13 cellular contexts compared by ENCODE assay signal in genomic region chr4:23455482-23455881, GRCh38.
DNase-seq lines count a peak whose midpoint lies in the region; ATAC-seq and TF ChIP-seq lines count a peak whose summit lies in the region.
"Had no signal": no experiment of that assay in that cellular context is flagged by ENCODE, and none has a peak within 500 bp of the region (broad histone marks: within the 10 kb centered on the region; RNA-seq: fewer than 3 reads in every experiment).

No MANE protein-coding gene starts in this region.

- H3K4me3 ChIP-seq in ACC112 (ENCODE audit: low read depth, low read length) (no peak overlapping the region), colonic mucosa (no peak overlapping the region)

- CTCF ChIA-PET in activated CD4-positive, alpha-beta memory T cell treated with anti-CD3 and anti-CD28 coated beads for 36 hours (lab: Charles Lee), result no interaction called here

- no peaks in the 10 kb centered on the region for H3K9me3 Mint-ChIP-seq in activated CD4-positive, alpha-beta memory T cell treated with anti-CD3 and anti-CD28 coated beads for 36 hours

- no peak for TF ChIP-seq EP300 in Ishikawa (IDR thresholded peaks at IDR 0.05; ENCODE audit: borderline replicate concordance)

- peak overlapping the region; percentile 59 for H2AFZ ChIP-seq in ACC112 (ENCODE audit: low read length, unreplicated experiment)

- no peaks in the 10 kb centered on the region for H3K27me3 Mint-ChIP-seq in activated CD4-positive, alpha-beta memory T cell treated with anti-CD3 and anti-CD28 coated beads for 36 hours
- H3K27me3 Mint-ChIP-seq: brain; IgD-negative memory B cell; stimulated activated naive CD8-positive, alpha-beta T cell treated with anti-CD3 and anti-CD28 coated beads, Interleukin-15, amount 100 ng/mL, for 72 hours had no signal

- H3K27me3 ChIP-seq in ACC112 (ENCODE audit: insufficient read depth, low read length) (no peaks in the 10 kb centered on the region), colonic mucosa (no peaks in the 10 kb centered on the region)

- no peak overlapping the region for H3K9ac ChIP-seq in colonic mucosa (ENCODE audit: low read depth in 2 of 2, low read length in 2 of 2)

- no peak overlapping the region for H3K4me3 Mint-ChIP-seq in activated CD4-positive, alpha-beta memory T cell treated with anti-CD3 and anti-CD28 coated beads for 36 hours
- H3K4me3 Mint-ChIP-seq: brain; IgD-negative memory B cell; stimulated activated naive CD8-positive, alpha-beta T cell treated with anti-CD3 and anti-CD28 coated beads, Interleukin-15, amount 100 ng/mL, for 72 hours had no signal

- TF ChIP-seq CTCF in colonic mucosa (IDR thresholded peaks at IDR 0.05), result no peak

- POLR2A ChIA-PET in activated CD4-positive, alpha-beta memory T cell treated with anti-CD3 and anti-CD28 coated beads for 36 hours (lab: Charles Lee), result no interaction called here

- H3K4me1 ChIP-seq in ACC112 (ENCODE audit: control insufficient read depth, insufficient read depth, low read length, unreplicated experiment), result no peaks in the 10 kb centered on the region
- no peaks in the 10 kb centered on the region for H3K4me1 ChIP-seq in colonic mucosa

- H3K36me3 ChIP-seq in ACC112 (ENCODE audit: insufficient read depth, low read length) (no peaks in the 10 kb centered on the region), colonic mucosa (no peaks in the 10 kb centered on the region)

- intact Hi-C loops in colonic mucosa (cut with DNase I), result no loop called here
- intact Hi-C loops in activated CD4-positive, alpha-beta memory T cell treated with anti-CD3 and anti-CD28 coated beads for 36 hours (cut with micrococcal nuclease), result no loop called here

- no peaks in the 10 kb centered on the region for H3K79me2 ChIP-seq in ACC112 (ENCODE audit: control insufficient read depth, insufficient read depth, low read length, unreplicated experiment)

- TF ChIP-seq RAD21 in Ishikawa (IDR thresholded peaks at IDR 0.05; ENCODE audit: low read depth), result peak; percentile 53

- H3K27ac Mint-ChIP-seq in activated CD4-positive, alpha-beta memory T cell treated with anti-CD3 and anti-CD28 coated beads for 36 hours, result no peak overlapping the region
- H3K27ac Mint-ChIP-seq: brain; IgD-negative memory B cell; stimulated activated naive CD8-positive, alpha-beta T cell treated with anti-CD3 and anti-CD28 coated beads, Interleukin-15, amount 100 ng/mL, for 72 hours had no signal

- DNase-seq in colonic mucosa (peak; percentile 28), left lobe of liver (ENCODE audit: low spot score) (no peak)
- no peak for DNase-seq in stimulated activated naive CD4-positive, alpha-beta T cell (lab: John Stamatoyannopoulos, UW)
- no peak for DNase-seq in activated CD4-positive, alpha-beta memory T cell treated with anti-CD3 and anti-CD28 coated beads for 36 hours
- no peak for DNase-seq in activated CD8-positive, alpha-beta memory T cell treated with anti-CD3 and anti-CD28 coated beads, Interleukin-2, amount 50 U/mL, for 48 hours
- DNase-seq: AML-193; NCI-H446; stimulated activated naive CD8-positive, alpha-beta T cell treated with anti-CD3 and anti-CD28 coated beads, Interleukin-15, amount 100 ng/mL, for 72 hours had no signal

- H3K9me3 ChIP-seq in colonic mucosa, result no peaks in the 10 kb centered on the region

- H3K36me3 Mint-ChIP-seq in activated CD4-positive, alpha-beta memory T cell treated with anti-CD3 and anti-CD28 coated beads for 36 hours, result no peaks in the 10 kb centered on the region
- H3K36me3 Mint-ChIP-seq: brain, IgD-negative memory B cell had no signal

- H3K27ac ChIP-seq in ACC112 (ENCODE audit: low read depth, low read length) (no peak overlapping the region), colonic mucosa (no peak overlapping the region)

- no peaks in the 10 kb centered on the region for H3K4me1 Mint-ChIP-seq in activated CD4-positive, alpha-beta memory T cell treated with anti-CD3 and anti-CD28 coated beads for 36 hours (ENCODE audit: low read depth)
- H3K4me1 Mint-ChIP-seq: IgD-negative memory B cell; stimulated activated naive CD8-positive, alpha-beta T cell treated with anti-CD3 and anti-CD28 coated beads, Interleukin-15, amount 100 ng/mL, for 72 hours had no signal

- ATAC-seq in left lobe of liver, result peak; percentile 98
- ATAC-seq in GM21447 (IDR thresholded peaks at IDR 0.05; ENCODE audit: unreplicated experiment), result no peak
- ATAC-seq: stimulated activated naive CD8-positive, alpha-beta T cell treated with anti-CD3 and anti-CD28 coated beads, Interleukin-15, amount 100 ng/mL, for 72 hours had no signal

TF ChIP-seq in Ishikawa, 13 proteins besides CTCF, POLR2A, EP300 and RAD21:
- TF ChIP-seq REST (IDR thresholded peaks at IDR 0.05; ENCODE audit: low read depth) (no peak), USF1 (IDR thresholded peaks at IDR 0.05) (no peak), ZBTB7A (IDR thresholded peaks at IDR 0.05; ENCODE audit: low read depth) (no peak), TCF12 (IDR thresholded peaks at IDR 0.05; ENCODE audit: low read depth) (no peak)
